ENCODE assay signal across 1 cellular context in genomic region chr19:2804156-2805004, GRCh38.
TF ChIP-seq lines count a peak whose summit lies in the region.

No MANE protein-coding gene starts in this region.

TF ChIP-seq in GM12891, 5 proteins besides CTCF, POLR2A, EP300 and RAD21:
- no peak for TF ChIP-seq POU2F2 (IDR thresholded peaks at IDR 0.05; ENCODE audit: low read depth, low read length)
- no peak for TF ChIP-seq POLR2AphosphoS5 (IDR thresholded peaks at IDR 0.05; ENCODE audit: low read depth, low read length)
- TF ChIP-seq SPI1 (IDR thresholded peaks at IDR 0.05; ENCODE audit: low read depth, low read length): no peak
- no peak for TF ChIP-seq TAF1 (IDR thresholded peaks at IDR 0.05; ENCODE audit: low read depth, low read length)
- no peak for TF ChIP-seq PAX5 (IDR thresholded peaks at IDR 0.05; ENCODE audit: insufficient read depth, low read length, severe bottlenecking)
